Comparison of ENCODE assay signal across 17 cellular contexts in genomic region chr2:75108937-75109482, GRCh38.
"Had no signal": no experiment of that assay in that cellular context is flagged by ENCODE, and none has a peak within 500 bp of the region (broad histone marks: within the 10 kb centered on the region; RNA-seq: fewer than 3 reads in every experiment).

No MANE protein-coding gene starts in this region.

- H3K9me3 ChIP-seq: gastrocnemius medialis, pancreas, uterus had no signal

- H3K9me3 Mint-ChIP-seq: activated naive CD8-positive, alpha-beta T cell treated with anti-CD3 and anti-CD28 coated beads, Interleukin-2, amount 10 ng/mL, durations not matched to agents 7 days and 5 days; activated T-helper 1 cell treated with anti-CD3 and anti-CD28 coated beads, Interleukin-12 subunit alpha, Interleukin-12 subunit beta, Interleukin-2, Interleukin-4 antibody, amounts not matched to agents 30 ng/mL and 10 ng/mL and 1 ng/mL, durations not matched to agents 14 hours and 24 hours and 36 hours; T-cell had no signal

- H3K27me3 ChIP-seq: gastrocnemius medialis, heart left ventricle, pancreas, tibial nerve, uterus had no signal

- ATAC-seq: activated CD4-positive, alpha-beta T cell treated with anti-CD3 and anti-CD28 coated beads for 36 hours; gastrocnemius medialis; heart left ventricle; pancreas; stimulated activated memory B cell treated with anti-CD40 and anti-IgM and Interleukin-4, amounts not matched to agents 10 μg/mL and 1 μg/mL and 100 μg/mL, for 72 hours; T-cell had no signal

- H3K36me3 ChIP-seq: gastrocnemius medialis, heart left ventricle, pancreas, tibial nerve, uterus had no signal

- H3K27ac ChIP-seq: epithelial cell of prostate, gastrocnemius medialis, heart left ventricle, pancreas, tibial nerve, uterus had no signal

- H3K4me1 Mint-ChIP-seq: activated CD4-positive, alpha-beta T cell treated with anti-CD3 and anti-CD28 coated beads for 36 hours; activated naive CD8-positive, alpha-beta T cell treated with anti-CD3 and anti-CD28 coated beads, Interleukin-2, amount 10 ng/mL, durations not matched to agents 7 days and 5 days; immature natural killer cell; stimulated activated memory B cell treated with anti-CD40 and anti-IgM and Interleukin-4, amounts not matched to agents 10 μg/mL and 1 μg/mL and 100 μg/mL, for 72 hours; T-cell had no signal

- H3K27ac Mint-ChIP-seq: activated CD4-positive, alpha-beta T cell treated with anti-CD3 and anti-CD28 coated beads for 36 hours; activated naive CD8-positive, alpha-beta T cell treated with anti-CD3 and anti-CD28 coated beads, Interleukin-2, amount 10 ng/mL, durations not matched to agents 7 days and 5 days; activated T-helper 1 cell treated with anti-CD3 and anti-CD28 coated beads, Interleukin-12 subunit alpha, Interleukin-12 subunit beta, Interleukin-2, Interleukin-4 antibody, amounts not matched to agents 30 ng/mL and 10 ng/mL and 1 ng/mL, durations not matched to agents 14 hours and 24 hours and 36 hours; immature natural killer cell; mesothelial cell of epicardium; stimulated activated memory B cell treated with anti-CD40 and anti-IgM and Interleukin-4, amounts not matched to agents 10 μg/mL and 1 μg/mL and 100 μg/mL, for 72 hours; T-cell had no signal

- H3K36me3 Mint-ChIP-seq: activated naive CD8-positive, alpha-beta T cell treated with anti-CD3 and anti-CD28 coated beads, Interleukin-2, amount 10 ng/mL, durations not matched to agents 7 days and 5 days; immature natural killer cell; mesothelial cell of epicardium; T-cell had no signal

- DNase-seq: activated CD4-positive, alpha-beta T cell treated with anti-CD3 and anti-CD28 coated beads for 36 hours; activated CD8-positive, alpha-beta memory T cell treated with anti-CD3 and anti-CD28 coated beads for 24 hours; activated naive CD8-positive, alpha-beta T cell treated with anti-CD3 and anti-CD28 coated beads, Interleukin-2, amount 10 ng/mL, durations not matched to agents 7 days and 5 days; cortex of kidney; effector CD4-positive, alpha-beta T cell; gastrocnemius medialis; heart left ventricle; immature natural killer cell; pancreas; stimulated activated CD4-positive, alpha-beta T cell treated with anti-CD3 and anti-CD28 coated beads, Interleukin-2, amount 100 ng/mL, for 48 hours; T-cell; uterus had no signal

- H3K4me3 ChIP-seq: gastrocnemius medialis, heart left ventricle, pancreas, tibial nerve had no signal

- H3K4me3 Mint-ChIP-seq: activated CD4-positive, alpha-beta T cell treated with anti-CD3 and anti-CD28 coated beads for 36 hours; activated naive CD8-positive, alpha-beta T cell treated with anti-CD3 and anti-CD28 coated beads, Interleukin-2, amount 10 ng/mL, durations not matched to agents 7 days and 5 days; activated T-helper 1 cell treated with anti-CD3 and anti-CD28 coated beads, Interleukin-12 subunit alpha, Interleukin-12 subunit beta, Interleukin-2, Interleukin-4 antibody, amounts not matched to agents 30 ng/mL and 10 ng/mL and 1 ng/mL, durations not matched to agents 14 hours and 24 hours and 36 hours; immature natural killer cell; mesothelial cell of epicardium; stimulated activated memory B cell treated with anti-CD40 and anti-IgM and Interleukin-4, amounts not matched to agents 10 μg/mL and 1 μg/mL and 100 μg/mL, for 72 hours; T-cell had no signal

- H3K27me3 Mint-ChIP-seq: stimulated activated memory B cell treated with anti-CD40 and anti-IgM and Interleukin-4, amounts not matched to agents 10 μg/mL and 1 μg/mL and 100 μg/mL, for 72 hours had no signal

- H3K4me1 ChIP-seq: gastrocnemius medialis, heart left ventricle, pancreas, tibial nerve, uterus had no signal
